18 cellular contexts compared by ENCODE assay signal in genomic region chr2:127035212-127035611, GRCh38.
DNase-seq lines count a peak whose midpoint lies in the region; ATAC-seq and TF ChIP-seq lines count a peak whose summit lies in the region.
"Had no signal": no experiment of that assay in that cellular context is flagged by ENCODE, and none has a peak within 500 bp of the region (broad histone marks: within the 10 kb centered on the region; RNA-seq: fewer than 3 reads in every experiment).

No MANE protein-coding gene starts in this region.

- no peak overlapping the region for H3K4me3 ChIP-seq in BLaER1 treated with 17β-estradiol and CSF1 and Interleukin-3, amounts not matched to agents 10 nM and 100 nM
- H3K4me3 ChIP-seq in A673 (ENCODE audit: low read depth, low read length, poor library complexity, severe bottlenecking), result no peak overlapping the region
- H3K4me3 ChIP-seq: thyroid gland had no signal

- DNase-seq in activated CD8-positive, alpha-beta memory T cell treated with anti-CD3 and anti-CD28 coated beads, Interleukin-2, amount 10 ng/mL, durations not matched to agents 7 days and 5 days, result peak; percentile 31
- DNase-seq in Kasumi-1 (lab: John Stamatoyannopoulos, UW) (no peak), A673 (ENCODE audit: low spot score) (no peak), NCI-H1436 (lab: John Stamatoyannopoulos, UW) (no peak)
- DNase-seq in stimulated activated CD4-positive, alpha-beta T cell treated with anti-CD3 and anti-CD28 coated beads, Interleukin-4, amount 100 ng/mL, for 24 hours, result no peak
- DNase-seq: activated naive CD8-positive, alpha-beta T cell treated with anti-CD3 and anti-CD28 coated beads, Interleukin-2, amount 50 U/mL, for 24 hours; DND-41; foreskin fibroblast; kidney; naive thymus-derived CD4-positive, alpha-beta T cell; NCI-H2227 treated with DMSO at 0.1 percent for 48 hours; RPMI8226; T-helper 9 cell; thyroid gland had no signal

- H3K27ac Mint-ChIP-seq in activated CD8-positive, alpha-beta memory T cell treated with anti-CD3 and anti-CD28 coated beads, Interleukin-2, amount 10 ng/mL, durations not matched to agents 7 days and 5 days, result no peak overlapping the region
- H3K27ac Mint-ChIP-seq: activated naive CD8-positive, alpha-beta T cell treated with anti-CD3 and anti-CD28 coated beads, Interleukin-2, amount 50 U/mL, for 24 hours; naive thymus-derived CD4-positive, alpha-beta T cell had no signal

- H4K20me1 ChIP-seq in BLaER1 treated with 17β-estradiol and CSF1 and Interleukin-3, amounts not matched to agents 10 nM and 100 nM, result no peaks in the 10 kb centered on the region; a peak in 1 of 22 replicates

- no peaks in the 10 kb centered on the region for H3K9me3 Mint-ChIP-seq in activated CD8-positive, alpha-beta memory T cell treated with anti-CD3 and anti-CD28 coated beads, Interleukin-2, amount 10 ng/mL, durations not matched to agents 7 days and 5 days (ENCODE audit: low read depth)
- H3K9me3 Mint-ChIP-seq: activated naive CD8-positive, alpha-beta T cell treated with anti-CD3 and anti-CD28 coated beads, Interleukin-2, amount 50 U/mL, for 24 hours had no signal

- ATAC-seq in GM19438 (IDR thresholded peaks at IDR 0.05; ENCODE audit: low read depth, unreplicated experiment) (peak; percentile 83), HG02938 (IDR thresholded peaks at IDR 0.05; ENCODE audit: unreplicated experiment) (peak; percentile 48)
- no peak for ATAC-seq in activated CD8-positive, alpha-beta memory T cell treated with anti-CD3 and anti-CD28 coated beads, Interleukin-2, amount 10 ng/mL, durations not matched to agents 7 days and 5 days
- ATAC-seq: activated naive CD8-positive, alpha-beta T cell treated with anti-CD3 and anti-CD28 coated beads, Interleukin-2, amount 50 U/mL, for 24 hours; naive thymus-derived CD4-positive, alpha-beta T cell; sciatic nerve had no signal

- no peaks in the 10 kb centered on the region for H3K27me3 ChIP-seq in BLaER1 treated with 17β-estradiol and CSF1 and Interleukin-3, amounts not matched to agents 10 nM and 100 nM
- no peaks in the 10 kb centered on the region for H3K27me3 ChIP-seq in A673 (replicated peaks; ENCODE audit: insufficient read depth, low read depth, low read length, poor library complexity)
- H3K27me3 ChIP-seq: thyroid gland had no signal

- intact Hi-C loops in A673 (cut with micrococcal nuclease; ENCODE audit: unreplicated experiment), result no loop called here

- no TSS peak for BruUV-seq in A673 (replicated peaks; lab: Mats Ljungman, UMichigan)

- peaks cover 19% of the 10 kb centered on the region for H3K27me3 Mint-ChIP-seq in activated CD8-positive, alpha-beta memory T cell treated with anti-CD3 and anti-CD28 coated beads, Interleukin-2, amount 10 ng/mL, durations not matched to agents 7 days and 5 days
- H3K27me3 Mint-ChIP-seq: activated naive CD8-positive, alpha-beta T cell treated with anti-CD3 and anti-CD28 coated beads, Interleukin-2, amount 50 U/mL, for 24 hours had no signal

- H3K36me3 ChIP-seq in BLaER1 treated with 17β-estradiol and CSF1 and Interleukin-3, amounts not matched to agents 10 nM and 100 nM, result no peaks in the 10 kb centered on the region
- H3K36me3 ChIP-seq in A673 (ENCODE audit: insufficient read depth, low read length, poor library complexity, severe bottlenecking), result no peaks in the 10 kb centered on the region
- H3K36me3 ChIP-seq: thyroid gland had no signal

- H3K27ac ChIP-seq in BLaER1 treated with 17β-estradiol and CSF1 and Interleukin-3, amounts not matched to agents 10 nM and 100 nM, result peak overlapping the region in 1 of 11 experiments; percentile 40; a peak in 1 of 22 replicates
- H3K27ac ChIP-seq in A673 (ENCODE audit: low read depth, low read length, poor library complexity, severe bottlenecking), result no peak overlapping the region
- H3K27ac ChIP-seq: thyroid gland had no signal

- POLR2A ChIA-PET in A673 (lab: Charles Lee; ENCODE audit: low non-redundant PET), result no interaction called here

- TF ChIP-seq CTCF in A673 (conservative IDR thresholded peaks at IDR 0.05; ENCODE audit: low read depth, low read length), result no peak

- H3K4me1 ChIP-seq in BLaER1 treated with 17β-estradiol and CSF1 and Interleukin-3, amounts not matched to agents 10 nM and 100 nM, result peaks cover 26 to 79% (median 60%) of the 10 kb centered on the region in 10 experiments
- H3K4me1 ChIP-seq in A673 (ENCODE audit: insufficient read depth, low read length, poor library complexity, severe bottlenecking), result no peaks in the 10 kb centered on the region
- H3K4me1 ChIP-seq: thyroid gland had no signal

- no peak overlapping the region for H3K9ac ChIP-seq in BLaER1 treated with 17β-estradiol and CSF1 and Interleukin-3, amounts not matched to agents 10 nM and 100 nM

- peaks cover 29% of the 10 kb centered on the region for H3K4me1 Mint-ChIP-seq in activated CD8-positive, alpha-beta memory T cell treated with anti-CD3 and anti-CD28 coated beads, Interleukin-2, amount 10 ng/mL, durations not matched to agents 7 days and 5 days

- H3K9me3 ChIP-seq in BLaER1 treated with 17β-estradiol and CSF1 and Interleukin-3, amounts not matched to agents 10 nM and 100 nM (replicated peaks in 1 of 11), result no peaks in the 10 kb centered on the region
- no peaks in the 10 kb centered on the region for H3K9me3 ChIP-seq in A673 (ENCODE audit: low read depth, low read length, poor library complexity, severe bottlenecking)
- H3K9me3 ChIP-seq: thyroid gland had no signal

- peak overlapping the region in 8 of 11 experiments; percentile 21 to 52 (median 46); a peak in 16 of 22 replicates for H3K4me2 ChIP-seq in BLaER1 treated with 17β-estradiol and CSF1 and Interleukin-3, amounts not matched to agents 10 nM and 100 nM

- H3K36me3 Mint-ChIP-seq in activated CD8-positive, alpha-beta memory T cell treated with anti-CD3 and anti-CD28 coated beads, Interleukin-2, amount 10 ng/mL, durations not matched to agents 7 days and 5 days, result no peaks in the 10 kb centered on the region
- H3K36me3 Mint-ChIP-seq: naive thymus-derived CD4-positive, alpha-beta T cell had no signal

- CTCF ChIA-PET in activated CD8-positive, alpha-beta memory T cell treated with anti-CD3 and anti-CD28 coated beads, Interleukin-2, amount 10 ng/mL, durations not matched to agents 7 days and 5 days (lab: Charles Lee), result interaction anchor here (0.9 to 2.5 kb wide), 3 partner anchors 12 to 40 kb away, joined by 3 to 9 read pairs (median 3); no protein-coding TSS in a partner anchor
- CTCF ChIA-PET in A673 (lab: Charles Lee), result no interaction called here

- H3K4me3 Mint-ChIP-seq in activated CD8-positive, alpha-beta memory T cell treated with anti-CD3 and anti-CD28 coated beads, Interleukin-2, amount 10 ng/mL, durations not matched to agents 7 days and 5 days, result no peak overlapping the region
- H3K4me3 Mint-ChIP-seq: activated naive CD8-positive, alpha-beta T cell treated with anti-CD3 and anti-CD28 coated beads, Interleukin-2, amount 50 U/mL, for 24 hours; naive thymus-derived CD4-positive, alpha-beta T cell had no signal
